Comparison of ENCODE assay signal across 16 cellular contexts in genomic region chr6:90343581-90343980, GRCh38. TPM values are rescaled to one million over a fixed set of nuclear protein-coding genes. Genes with fewer than 3 reads are reported as not detected.
DNase-seq lines count a peak whose midpoint lies in the region; ATAC-seq and TF ChIP-seq lines count a peak whose summit lies in the region.
"Had no signal": no experiment of that assay in that cellular context is flagged by ENCODE, and none has a peak within 500 bp of the region (broad histone marks: within the 10 kb centered on the region; RNA-seq: fewer than 3 reads in every experiment).

No MANE protein-coding gene starts in this region.

- no peaks in the 10 kb centered on the region for H3K27me3 Mint-ChIP-seq in activated T-cell treated with anti-CD3 and anti-CD28 coated beads, Interleukin-2, amount 50 U/mL, for 24 hours
- H3K27me3 Mint-ChIP-seq: naive B cell had no signal

- no peak overlapping the region for H3K27ac Mint-ChIP-seq in activated T-cell treated with anti-CD3 and anti-CD28 coated beads, Interleukin-2, amount 50 U/mL, for 24 hours

- H3K4me1 ChIP-seq in foreskin keratinocyte = no peaks in the 10 kb centered on the region
- H3K4me1 ChIP-seq: breast epithelium, psoas muscle had no signal

- peak; percentile 16 for TF ChIP-seq CTCF in foreskin keratinocyte (conservative IDR thresholded peaks at IDR 0.05)

- ATAC-seq in foreskin keratinocyte (no peak), GM19351 (IDR thresholded peaks at IDR 0.05; ENCODE audit: unreplicated experiment) (no peak), GM21786 (IDR thresholded peaks at IDR 0.05; ENCODE audit: unreplicated experiment) (no peak), GM18511 (IDR thresholded peaks at IDR 0.05; ENCODE audit: unreplicated experiment) (no peak)
- ATAC-seq: left colon, psoas muscle had no signal

- no peak overlapping the region for H3K4me3 Mint-ChIP-seq in activated T-cell treated with anti-CD3 and anti-CD28 coated beads, Interleukin-2, amount 50 U/mL, for 24 hours
- H3K4me3 Mint-ChIP-seq: naive B cell had no signal

- no peaks in the 10 kb centered on the region for H3K36me3 Mint-ChIP-seq in activated T-cell treated with anti-CD3 and anti-CD28 coated beads, Interleukin-2, amount 50 U/mL, for 24 hours (ENCODE audit: low read depth)

- peak; percentile 24 for DNase-seq in AG20443 (ENCODE audit: low spot score)
- DNase-seq in HPDE6-E6E7 (ENCODE audit: extremely low spot score) = peak; percentile 10
- DNase-seq in amniotic epithelial cell (ENCODE audit: low read depth) = peak; percentile 80
- DNase-seq in foreskin keratinocyte = peak in 1 of 2 donors; percentile 41
- no peak for DNase-seq in activated T-cell treated with anti-CD3 and anti-CD28 coated beads, Interleukin-2, amount 50 U/mL, for 24 hours
- DNase-seq: activated CD8-positive, alpha-beta memory T cell treated with anti-CD3 and anti-CD28 coated beads for 24 hours; activated gamma-delta T cell treated with Interleukin-2 at 50 U/mL for 16 hours; C1 segment of cervical spinal cord; left colon; naive B cell; NCI-H2171 had no signal

- H3K27ac ChIP-seq in foreskin keratinocyte = no peak overlapping the region
- H3K27ac ChIP-seq: breast epithelium, psoas muscle had no signal

- H3K9me3 Mint-ChIP-seq in activated T-cell treated with anti-CD3 and anti-CD28 coated beads, Interleukin-2, amount 50 U/mL, for 24 hours = no peaks in the 10 kb centered on the region

- H3K27me3 ChIP-seq in foreskin keratinocyte = peaks cover 40% of the 10 kb centered on the region
- H3K27me3 ChIP-seq: breast epithelium had no signal

- peaks cover 19% of the 10 kb centered on the region for H3K4me1 Mint-ChIP-seq in activated T-cell treated with anti-CD3 and anti-CD28 coated beads, Interleukin-2, amount 50 U/mL, for 24 hours (ENCODE audit: low read depth)

RNA-seq across cellular contexts. Expression of gene BACH2, which starts 46.9 kb away (rescaled TPM):
- 0.99 and 1.4 TPM in 2 replicates for total RNA-seq in foreskin keratinocyte
- 0.17 and 0.27 TPM in 2 replicates for polyA plus RNA-seq in foreskin keratinocyte
